In the genomic region with DNA sequence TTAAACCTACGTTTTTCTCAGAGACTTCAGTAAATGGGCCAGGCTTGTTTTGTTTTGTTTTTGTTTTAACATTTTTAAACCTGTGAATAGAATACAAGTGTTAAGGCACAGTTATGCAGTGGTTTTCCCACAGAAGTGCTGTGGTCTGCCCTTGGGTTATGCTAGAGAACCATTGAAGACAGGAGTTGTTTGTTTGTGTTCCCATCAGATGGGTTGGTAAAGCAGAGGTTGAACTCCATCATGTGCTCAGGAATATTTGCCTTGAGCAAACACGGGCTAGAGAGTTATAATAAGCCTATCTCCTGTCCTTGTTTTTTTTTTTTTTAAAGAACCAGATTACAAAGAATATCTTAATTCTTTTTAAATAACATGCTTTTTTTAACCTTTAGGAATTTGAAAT, we compare ENCODE assay signal across 1 cellular context.
TF ChIP-seq lines count a peak whose summit lies in the region.

No MANE protein-coding gene starts in this region.

TF ChIP-seq in GM23338, 12 proteins besides CTCF, POLR2A, EP300 and RAD21:
- TF ChIP-seq ZNF114 (CRISPR knock-in tag; IDR thresholded peaks at IDR 0.05) (no peak), NANOG (IDR thresholded peaks at IDR 0.05; ENCODE audit: borderline replicate concordance) (no peak), EZH2 (IDR thresholded peaks at IDR 0.05; ENCODE audit: low read depth, unreplicated experiment) (no peak), STAT1 (IDR thresholded peaks at IDR 0.05; ENCODE audit: unreplicated experiment) (no peak), EZH2phosphoT487 (IDR thresholded peaks at IDR 0.05; ENCODE audit: unreplicated experiment) (no peak), JUNB (IDR thresholded peaks at IDR 0.05; ENCODE audit: unreplicated experiment) (no peak), ETS1 (IDR thresholded peaks at IDR 0.05) (no peak), ZNF462 (CRISPR knock-in tag; IDR thresholded peaks at IDR 0.05) (no peak), POLR2AphosphoS5 (IDR thresholded peaks at IDR 0.05; ENCODE audit: low read depth) (no peak), CREB1 (CRISPR knock-in tag; IDR thresholded peaks at IDR 0.05; ENCODE audit: low read depth) (no peak), ZNF331 (CRISPR knock-in tag; IDR thresholded peaks at IDR 0.05; ENCODE audit: low read depth) (no peak)
- TF ChIP-seq, protein P1, sequence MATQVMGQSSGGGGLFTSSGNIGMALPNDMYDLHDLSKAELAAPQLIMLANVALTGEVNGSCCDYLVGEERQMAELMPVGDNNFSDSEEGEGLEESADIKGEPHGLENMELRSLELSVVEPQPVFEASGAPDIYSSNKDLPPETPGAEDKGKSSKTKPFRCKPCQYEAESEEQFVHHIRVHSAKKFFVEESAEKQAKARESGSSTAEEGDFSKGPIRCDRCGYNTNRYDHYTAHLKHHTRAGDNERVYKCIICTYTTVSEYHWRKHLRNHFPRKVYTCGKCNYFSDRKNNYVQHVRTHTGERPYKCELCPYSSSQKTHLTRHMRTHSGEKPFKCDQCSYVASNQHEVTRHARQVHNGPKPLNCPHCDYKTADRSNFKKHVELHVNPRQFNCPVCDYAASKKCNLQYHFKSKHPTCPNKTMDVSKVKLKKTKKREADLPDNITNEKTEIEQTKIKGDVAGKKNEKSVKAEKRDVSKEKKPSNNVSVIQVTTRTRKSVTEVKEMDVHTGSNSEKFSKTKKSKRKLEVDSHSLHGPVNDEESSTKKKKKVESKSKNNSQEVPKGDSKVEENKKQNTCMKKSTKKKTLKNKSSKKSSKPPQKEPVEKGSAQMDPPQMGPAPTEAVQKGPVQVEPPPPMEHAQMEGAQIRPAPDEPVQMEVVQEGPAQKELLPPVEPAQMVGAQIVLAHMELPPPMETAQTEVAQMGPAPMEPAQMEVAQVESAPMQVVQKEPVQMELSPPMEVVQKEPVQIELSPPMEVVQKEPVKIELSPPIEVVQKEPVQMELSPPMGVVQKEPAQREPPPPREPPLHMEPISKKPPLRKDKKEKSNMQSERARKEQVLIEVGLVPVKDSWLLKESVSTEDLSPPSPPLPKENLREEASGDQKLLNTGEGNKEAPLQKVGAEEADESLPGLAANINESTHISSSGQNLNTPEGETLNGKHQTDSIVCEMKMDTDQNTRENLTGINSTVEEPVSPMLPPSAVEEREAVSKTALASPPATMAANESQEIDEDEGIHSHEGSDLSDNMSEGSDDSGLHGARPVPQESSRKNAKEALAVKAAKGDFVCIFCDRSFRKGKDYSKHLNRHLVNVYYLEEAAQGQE (IDR thresholded peaks at IDR 0.05; ENCODE audit: unreplicated experiment) = no peak
